Comparison of ENCODE assay signal across 8 cellular contexts in the genomic region with DNA sequence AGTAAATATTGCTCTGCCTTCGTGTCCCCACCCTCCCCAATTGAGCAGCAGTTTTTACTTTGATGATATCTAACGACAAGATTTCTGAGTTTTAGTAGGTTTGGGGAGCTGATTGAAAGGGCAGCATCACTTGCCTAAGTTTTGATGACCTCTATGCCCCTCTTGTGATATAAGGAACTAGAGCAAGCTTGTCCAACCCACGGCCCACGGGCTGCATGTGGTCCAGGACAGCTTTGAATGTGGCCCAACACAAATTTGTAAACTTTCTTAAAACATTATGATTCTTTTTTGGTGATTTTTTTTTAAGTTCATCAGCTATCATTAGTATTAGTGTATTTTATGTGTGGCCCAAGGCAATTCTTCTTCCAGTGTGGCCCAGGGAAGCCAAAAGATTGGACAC. TPM values are rescaled to one million over a fixed set of nuclear protein-coding genes. Genes with fewer than 3 reads are reported as not detected.
DNase-seq lines count a peak whose midpoint lies in the region; ATAC-seq and TF ChIP-seq lines count a peak whose summit lies in the region.

No MANE protein-coding gene starts in this region.

- TF ChIP-seq CTCF in DND-41 (IDR thresholded peaks at IDR 0.05; ENCODE audit: borderline replicate concordance, extremely low read depth, low read length, poor library complexity, severe bottlenecking) (no peak), OCI-LY7 (conservative IDR thresholded peaks at IDR 0.05; ENCODE audit: low read length) (no peak), endothelial cell (IDR thresholded peaks at IDR 0.05; ENCODE audit: unreplicated experiment) (no peak), osteocyte (IDR thresholded peaks at IDR 0.05) (no peak)

- H4K20me1 ChIP-seq in DND-41 (ENCODE audit: insufficient read depth, low read length) = peaks cover 10% of the 10 kb centered on the region; the same call in 1 of the 2 replicates
- H4K20me1 ChIP-seq in OCI-LY7 (ENCODE audit: insufficient read depth, low read length) = 0 out of 2 replicates have a peak, but pooled peaks cover 7% of the 10 kb centered on the region

- intact Hi-C loops in OCI-LY7 (cut with micrococcal nuclease; ENCODE audit: unreplicated experiment) = loop anchor here (5.0 kb wide), 1 partner anchor 74 kb away; the partner anchor contains the start of gene WDR26

- CTCF ChIA-PET in OCI-LY7 (lab: Charles Lee; ENCODE audit: unreplicated experiment) = no interaction called here

- no peak for DNase-seq in DND-41
- no peak for DNase-seq in OCI-LY7 (ENCODE audit: low spot score)
- DNase-seq in endothelial cell (ENCODE audit: low spot score) = no peak
- DNase-seq in osteocyte (ENCODE audit: extremely low spot score, unreplicated experiment) = no peak
- no peak for DNase-seq in stimulated activated CD4-positive, alpha-beta T cell treated with anti-CD3 and anti-CD28 coated beads, Interleukin-2, amount 100 ng/mL, for 48 hours
- no peak for DNase-seq in NCI-H2081 (lab: John Stamatoyannopoulos, UW)
- DNase-seq in NCI-H1092 (lab: John Stamatoyannopoulos, UW) = no peak

- peaks cover 3% of the 10 kb centered on the region; the same call in 1 of the 2 replicates for H3K36me3 ChIP-seq in DND-41 (ENCODE audit: insufficient read depth, low read length)
- H3K36me3 ChIP-seq in OCI-LY7 (ENCODE audit: insufficient read depth, low read length) = peaks cover 7% of the 10 kb centered on the region; the same call in 1 of the 2 replicates

- H3K9me2 ChIP-seq in OCI-LY7 (ENCODE audit: insufficient read depth, low read length) = no peaks in the 10 kb centered on the region

- H3K27ac ChIP-seq in DND-41 (ENCODE audit: low read length) = no peak overlapping the region
- H3K27ac ChIP-seq in OCI-LY7 (ENCODE audit: low read depth, low read length, poor library complexity, severe bottlenecking) = no peak overlapping the region

- H3K4me3 Mint-ChIP-seq in endothelial cell (ENCODE audit: unreplicated experiment) = peak overlapping the region; percentile 95
- H3K4me3 Mint-ChIP-seq in osteocyte (ENCODE audit: unreplicated experiment) = peak overlapping the region; percentile 88

- POLR2A ChIA-PET in OCI-LY7 (lab: Charles Lee) = interaction anchor here (0.6 to 3.8 kb wide), 13 partner anchors 8 to 144 kb away, joined by 3 to 13 read pairs (median 4); no protein-coding TSS in a partner anchor

- peaks cover 60% of the 10 kb centered on the region for H3K79me2 ChIP-seq in DND-41 (ENCODE audit: insufficient read depth, low read length)
- peaks cover 32% of the 10 kb centered on the region; the same call in 1 of the 2 replicates for H3K79me2 ChIP-seq in OCI-LY7 (ENCODE audit: insufficient read depth, low read depth, low read length)

- H3K9me3 ChIP-seq in DND-41 (ENCODE audit: insufficient read depth, low read length, severe bottlenecking) (no peaks in the 10 kb centered on the region), OCI-LY7 (ENCODE audit: low read length) (no peaks in the 10 kb centered on the region)

- peak overlapping the region; percentile 86; the same call in 1 of the 2 replicates for H3K9ac ChIP-seq in DND-41 (ENCODE audit: low read depth, low read length)

- no peaks in the 10 kb centered on the region for H3K27me3 ChIP-seq in DND-41 (ENCODE audit: insufficient read depth, low read length, poor library complexity)

- H3K27me3 Mint-ChIP-seq in endothelial cell (ENCODE audit: unreplicated experiment) (peaks cover 5% of the 10 kb centered on the region), osteocyte (ENCODE audit: unreplicated experiment) (no peaks in the 10 kb centered on the region)

- H3K4me3 ChIP-seq in DND-41 (ENCODE audit: low read depth in 1 of 2, low read length in 2 of 2) (peak overlapping the region in 1 of 2 experiments; percentile 99; a peak in 2 of 4 replicates), OCI-LY7 (ENCODE audit: low read depth, low read length, poor library complexity, severe bottlenecking) (peak overlapping the region; percentile 77)

- peaks cover 8% of the 10 kb centered on the region for H3K36me3 Mint-ChIP-seq in endothelial cell (ENCODE audit: low read depth, unreplicated experiment)
- peaks cover 14% of the 10 kb centered on the region for H3K36me3 Mint-ChIP-seq in osteocyte (ENCODE audit: unreplicated experiment)

- H2AFZ ChIP-seq in DND-41 (ENCODE audit: low read depth, low read length) (no peak overlapping the region), OCI-LY7 (ENCODE audit: low read length) (no peak overlapping the region)

- BruUV-seq in OCI-LY7 (replicated peaks; lab: Mats Ljungman, UMichigan) = no TSS peak

- H3K9me3 Mint-ChIP-seq in endothelial cell (ENCODE audit: unreplicated experiment) (no peaks in the 10 kb centered on the region), osteocyte (ENCODE audit: unreplicated experiment) (no peaks in the 10 kb centered on the region)

- H3K4me2 ChIP-seq in DND-41 (ENCODE audit: insufficient read depth, low read length) = peak overlapping the region; percentile 86
- H3K4me2 ChIP-seq in OCI-LY7 (ENCODE audit: low read length) = peak overlapping the region; percentile 91

- peaks cover 16% of the 10 kb centered on the region for H3K4me1 Mint-ChIP-seq in endothelial cell (ENCODE audit: unreplicated experiment)
- H3K4me1 Mint-ChIP-seq in osteocyte (ENCODE audit: unreplicated experiment) = peaks cover 22% of the 10 kb centered on the region

- H3K27ac Mint-ChIP-seq in endothelial cell (ENCODE audit: unreplicated experiment) (peak overlapping the region; percentile 33), osteocyte (ENCODE audit: unreplicated experiment) (peak overlapping the region; percentile 84)

- ATAC-seq in DND-41 (ENCODE audit: insufficient read depth, low read depth) (no peak), GM19467 (IDR thresholded peaks at IDR 0.05; ENCODE audit: unreplicated experiment) (no peak)

- H3K4me1 ChIP-seq in DND-41 (ENCODE audit: insufficient read depth, low read length) = peaks cover 30% of the 10 kb centered on the region
- H3K4me1 ChIP-seq in OCI-LY7 (ENCODE audit: insufficient read depth, low read length, poor library complexity, severe bottlenecking) = peaks cover 11% of the 10 kb centered on the region

RNA-seq across cellular contexts. Expression of gene CNIH4, which starts 1.6 kb away (rescaled TPM):
- total RNA-seq in OCI-LY7 (2014; rRNA removed; shearing (Covaris generic)) = 20.7 and 24.1 TPM in 2 replicates
- total RNA-seq in OCI-LY7 (2022) (28.6 and 31.0 TPM in 2 replicates), endothelial cell (ENCODE audit: unreplicated experiment) (59.9 TPM), osteocyte (53.6 and 54.8 TPM in 2 replicates)

RNA-seq across cellular contexts. Expression of gene NVL, which starts 28.3 kb away (rescaled TPM):
- total RNA-seq in OCI-LY7 (2014; rRNA removed; shearing (Covaris generic)) = 31.6 and 33.9 TPM in 2 replicates
- total RNA-seq in OCI-LY7 (2022) (36.7 and 43.0 TPM in 2 replicates), endothelial cell (ENCODE audit: unreplicated experiment) (44.5 TPM), osteocyte (22.5 and 28.2 TPM in 2 replicates)
